Comparison of ENCODE assay signal across 8 cellular contexts in the genomic region with DNA sequence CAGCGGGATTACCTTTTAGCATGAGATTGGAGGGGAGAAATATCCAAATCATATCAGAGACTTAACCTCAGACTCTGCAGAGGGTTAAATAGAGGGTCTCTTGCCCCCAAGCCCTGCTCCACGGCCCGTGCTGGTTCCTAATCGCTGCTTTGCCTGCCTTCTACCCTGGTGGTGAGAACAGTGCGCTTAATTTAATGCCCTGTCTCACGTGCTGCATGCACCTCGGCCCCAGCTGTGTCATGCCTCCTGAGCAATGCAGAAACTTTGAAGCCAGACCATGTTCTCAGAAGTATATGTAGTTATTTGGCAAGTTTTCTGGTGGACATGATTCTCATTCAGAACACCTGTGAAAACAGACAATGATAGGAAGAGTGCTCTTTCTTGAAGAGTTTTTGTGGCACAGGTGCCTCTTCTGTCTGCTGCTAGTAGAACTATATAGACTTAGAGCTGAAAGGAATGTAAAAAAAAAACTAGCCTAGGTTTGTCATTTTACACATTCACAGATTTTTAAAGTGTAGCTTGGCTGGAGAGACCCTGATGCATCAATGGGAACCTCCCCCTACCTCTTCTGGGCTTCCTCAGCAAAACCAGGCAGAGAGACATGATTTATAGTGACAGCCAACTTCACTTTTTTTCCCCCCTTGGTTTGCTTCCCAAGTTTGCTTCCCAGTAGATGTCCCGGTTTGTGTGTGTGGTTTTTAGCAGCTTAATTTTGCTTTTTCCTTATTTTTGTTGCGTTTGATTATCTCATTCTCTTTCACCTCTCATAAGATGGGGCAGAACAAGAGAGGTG. TPM values are rescaled to one million over a fixed set of nuclear protein-coding genes. Genes with fewer than 3 reads are reported as not detected.
DNase-seq lines count a peak whose midpoint lies in the region; ATAC-seq and TF ChIP-seq lines count a peak whose summit lies in the region.

No MANE protein-coding gene starts in this region.

- H3K27me3 Mint-ChIP-seq in activated B cell treated with CpG ODN at 0.5 μM for 24 hours: no peaks in the 10 kb centered on the region

- POLR2A ChIA-PET in activated B cell treated with CpG ODN at 0.5 μM for 24 hours (lab: Charles Lee): interaction anchor here (0.6 to 1.0 kb wide), 4 partner anchors 10 to 454 kb away, joined by 3 to 5 read pairs (median 3); no protein-coding TSS in a partner anchor

- 29 to 39% (median 30%) methylated on average over 9 of the region's 9 CpGs for WGBS in ovary, 3 donors

- no peaks in the 10 kb centered on the region for H3K27me3 ChIP-seq in ovary

- TF ChIP-seq EP300 in ovary (IDR thresholded peaks at IDR 0.05): no peak

- TF ChIP-seq POLR2A in GM10847 (IDR thresholded peaks at IDR 0.05; ENCODE audit: extremely low read depth, insufficient read length): peak; percentile 39
- TF ChIP-seq POLR2A in ovary (IDR thresholded peaks at IDR 0.05): no peak

- peak overlapping the region; percentile 96 for H3K4me3 Mint-ChIP-seq in activated B cell treated with CpG ODN at 0.5 μM for 24 hours

- intact Hi-C loops in activated B cell treated with CpG ODN at 0.5 μM for 24 hours (cut with micrococcal nuclease): loop anchor here (1.0 to 10.0 kb wide), 7 partner anchors 10 to 655 kb away; a partner anchor contains a TSS
- intact Hi-C loops in ovary (cut with DNase I): no loop called here

- CTCF ChIA-PET in activated B cell treated with CpG ODN at 0.5 μM for 24 hours (lab: Charles Lee): interaction anchor here (0.6 to 2.0 kb wide), 3 partner anchors 9 to 330 kb away, joined by 4 to 8 read pairs (median 7); no protein-coding TSS in a partner anchor

- H3K9me3 ChIP-seq in ovary: no peaks in the 10 kb centered on the region

- H3K36me3 Mint-ChIP-seq in activated B cell treated with CpG ODN at 0.5 μM for 24 hours (ENCODE audit: low read depth): peaks cover 47% of the 10 kb centered on the region

- peak overlapping the region; percentile 79 for H3K4me3 ChIP-seq in ovary

- DNase-seq in HPDE6-E6E7 (ENCODE audit: extremely low spot score) (peak; percentile 47), activated B cell treated with CpG ODN at 0.5 μM for 24 hours (peak; percentile 34), ovary (no peak), HCEC 1CT (no peak), substantia nigra (lab: John Stamatoyannopoulos, UW) (no peak)
- peak; percentile 1 for DNase-seq in effector CD8-positive, alpha-beta T cell (lab: John Stamatoyannopoulos, UW)

- peak overlapping the region; percentile 91 for H3K27ac Mint-ChIP-seq in activated B cell treated with CpG ODN at 0.5 μM for 24 hours

- TF ChIP-seq CTCF in activated B cell treated with CpG ODN at 0.5 μM for 24 hours (IDR thresholded peaks at IDR 0.05) (no peak), ovary (IDR thresholded peaks at IDR 0.05) (no peak)

- no peak overlapping the region for H3K27ac ChIP-seq in ovary
- no peak overlapping the region for H3K27ac ChIP-seq in substantia nigra (ENCODE audit: low read depth, low read length, poor library complexity, severe bottlenecking)

- H3K36me3 ChIP-seq in ovary: no peaks in the 10 kb centered on the region

- H3K4me1 Mint-ChIP-seq in activated B cell treated with CpG ODN at 0.5 μM for 24 hours: peaks cover 85% of the 10 kb centered on the region

- no peaks in the 10 kb centered on the region for H3K9me3 Mint-ChIP-seq in activated B cell treated with CpG ODN at 0.5 μM for 24 hours

- ATAC-seq in GM21381 (IDR thresholded peaks at IDR 0.05; ENCODE audit: unreplicated experiment) (peak; percentile 24), activated B cell treated with CpG ODN at 0.5 μM for 24 hours (ENCODE audit: low read depth) (peak; percentile 29)

- peaks cover 4% of the 10 kb centered on the region for H3K4me1 ChIP-seq in ovary (ENCODE audit: insufficient read depth)

RNA-seq across cellular contexts. Expression of a gene that starts 1.6 kb away (rescaled TPM):
- total RNA-seq in activated B cell treated with CpG ODN at 0.5 μM for 24 hours: 94.0 and 96.5 TPM in 2 replicates
- 10 to 100 TPM; 21.1 to 29.3 (median 23.9) TPM for total RNA-seq in ovary
- polyA plus RNA-seq in ovary: 1 to 10 TPM; 4.1 to 7.5 TPM

Comparison
In these comparisons a context has a peak if more than half of its experiments do, and no peak if none do; other contexts are left out.
1. DNase-seq: peak in HPDE6-E6E7 (single experiment), activated B cell treated with CpG ODN at 0.5 μM for 24 hours (single experiment) and effector CD8-positive, alpha-beta T cell (single experiment); none in ovary (0 of 5), HCEC 1CT (single experiment) and substantia nigra (0 of 49).